Comparison of ENCODE assay signal across 1 cellular context in the genomic region with DNA sequence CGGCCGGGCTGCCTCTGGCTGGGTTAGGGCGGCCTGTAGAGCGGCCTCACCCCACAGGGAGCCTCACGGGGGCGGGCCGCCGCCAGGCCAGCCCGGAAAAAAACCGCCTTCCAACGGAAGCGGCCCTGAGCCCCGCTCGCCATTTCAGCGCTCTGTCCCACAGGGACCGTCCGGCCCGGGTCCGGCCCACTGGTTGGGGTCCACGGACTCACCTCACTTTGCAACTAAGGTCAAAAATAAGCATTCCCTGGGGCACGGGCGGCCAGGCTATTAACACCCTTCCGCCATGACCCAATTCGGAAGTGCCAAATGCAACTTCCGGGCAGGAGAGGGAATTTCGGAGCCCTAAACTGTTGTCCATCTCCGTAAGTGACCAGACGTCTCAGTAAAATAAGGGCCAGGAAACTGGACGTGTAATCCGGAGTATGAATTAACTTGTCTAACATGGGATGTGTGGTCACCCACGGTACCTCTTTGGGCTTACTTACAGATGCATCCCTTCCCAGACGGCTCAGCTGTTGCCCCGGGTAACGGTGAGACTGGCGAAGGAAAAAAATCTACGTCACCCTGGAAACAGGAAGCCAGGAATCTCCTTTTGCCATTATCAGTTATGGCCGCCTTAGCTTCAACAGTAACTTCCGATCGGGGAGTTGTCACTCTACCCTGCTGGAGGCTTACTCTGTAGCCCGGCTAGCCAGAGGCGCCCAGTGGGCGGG.
TF ChIP-seq lines count a peak whose summit lies in the region.

A gene with protein sequence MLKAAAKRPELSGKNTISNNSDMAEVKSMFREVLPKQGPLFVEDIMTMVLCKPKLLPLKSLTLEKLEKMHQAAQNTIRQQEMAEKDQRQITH (minus strand): TSS at position 548 of the 716 bp plus-strand sequence. CDS start 1,023 bp downstream, outside the sequence.

TF ChIP-seq in HepG2, 621 proteins besides CTCF, POLR2A, EP300 and RAD21 (continued from another document and continues in another):
- TF ChIP-seq, protein P1, sequence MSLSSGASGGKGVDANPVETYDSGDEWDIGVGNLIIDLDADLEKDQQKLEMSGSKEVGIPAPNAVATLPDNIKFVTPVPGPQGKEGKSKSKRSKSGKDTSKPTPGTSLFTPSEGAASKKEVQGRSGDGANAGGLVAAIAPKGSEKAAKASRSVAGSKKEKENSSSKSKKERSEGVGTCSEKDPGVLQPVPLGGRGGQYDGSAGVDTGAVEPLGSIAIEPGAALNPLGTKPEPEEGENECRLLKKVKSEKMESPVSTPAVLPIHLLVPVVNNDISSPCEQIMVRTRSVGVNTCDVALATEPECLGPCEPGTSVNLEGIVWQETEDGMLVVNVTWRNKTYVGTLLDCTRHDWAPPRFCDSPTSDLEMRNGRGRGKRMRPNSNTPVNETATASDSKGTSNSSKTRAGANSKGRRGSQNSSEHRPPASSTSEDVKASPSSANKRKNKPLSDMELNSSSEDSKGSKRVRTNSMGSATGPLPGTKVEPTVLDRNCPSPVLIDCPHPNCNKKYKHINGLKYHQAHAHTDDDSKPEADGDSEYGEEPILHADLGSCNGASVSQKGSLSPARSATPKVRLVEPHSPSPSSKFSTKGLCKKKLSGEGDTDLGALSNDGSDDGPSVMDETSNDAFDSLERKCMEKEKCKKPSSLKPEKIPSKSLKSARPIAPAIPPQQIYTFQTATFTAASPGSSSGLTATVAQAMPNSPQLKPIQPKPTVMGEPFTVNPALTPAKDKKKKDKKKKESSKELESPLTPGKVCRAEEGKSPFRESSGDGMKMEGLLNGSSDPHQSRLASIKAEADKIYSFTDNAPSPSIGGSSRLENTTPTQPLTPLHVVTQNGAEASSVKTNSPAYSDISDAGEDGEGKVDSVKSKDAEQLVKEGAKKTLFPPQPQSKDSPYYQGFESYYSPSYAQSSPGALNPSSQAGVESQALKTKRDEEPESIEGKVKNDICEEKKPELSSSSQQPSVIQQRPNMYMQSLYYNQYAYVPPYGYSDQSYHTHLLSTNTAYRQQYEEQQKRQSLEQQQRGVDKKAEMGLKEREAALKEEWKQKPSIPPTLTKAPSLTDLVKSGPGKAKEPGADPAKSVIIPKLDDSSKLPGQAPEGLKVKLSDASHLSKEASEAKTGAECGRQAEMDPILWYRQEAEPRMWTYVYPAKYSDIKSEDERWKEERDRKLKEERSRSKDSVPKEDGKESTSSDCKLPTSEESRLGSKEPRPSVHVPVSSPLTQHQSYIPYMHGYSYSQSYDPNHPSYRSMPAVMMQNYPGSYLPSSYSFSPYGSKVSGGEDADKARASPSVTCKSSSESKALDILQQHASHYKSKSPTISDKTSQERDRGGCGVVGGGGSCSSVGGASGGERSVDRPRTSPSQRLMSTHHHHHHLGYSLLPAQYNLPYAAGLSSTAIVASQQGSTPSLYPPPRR (CRISPR knock-in tag; IDR thresholded peaks at IDR 0.05; ENCODE audit: borderline replicate concordance) = no peak
- no peak for TF ChIP-seq NBN (conservative IDR thresholded peaks at IDR 0.05)
- TF ChIP-seq DMAP1 (CRISPR knock-in tag; IDR thresholded peaks at IDR 0.05) = peak; percentile 86; the same call in 1 of the 2 replicates
- TF ChIP-seq, protein P2, sequence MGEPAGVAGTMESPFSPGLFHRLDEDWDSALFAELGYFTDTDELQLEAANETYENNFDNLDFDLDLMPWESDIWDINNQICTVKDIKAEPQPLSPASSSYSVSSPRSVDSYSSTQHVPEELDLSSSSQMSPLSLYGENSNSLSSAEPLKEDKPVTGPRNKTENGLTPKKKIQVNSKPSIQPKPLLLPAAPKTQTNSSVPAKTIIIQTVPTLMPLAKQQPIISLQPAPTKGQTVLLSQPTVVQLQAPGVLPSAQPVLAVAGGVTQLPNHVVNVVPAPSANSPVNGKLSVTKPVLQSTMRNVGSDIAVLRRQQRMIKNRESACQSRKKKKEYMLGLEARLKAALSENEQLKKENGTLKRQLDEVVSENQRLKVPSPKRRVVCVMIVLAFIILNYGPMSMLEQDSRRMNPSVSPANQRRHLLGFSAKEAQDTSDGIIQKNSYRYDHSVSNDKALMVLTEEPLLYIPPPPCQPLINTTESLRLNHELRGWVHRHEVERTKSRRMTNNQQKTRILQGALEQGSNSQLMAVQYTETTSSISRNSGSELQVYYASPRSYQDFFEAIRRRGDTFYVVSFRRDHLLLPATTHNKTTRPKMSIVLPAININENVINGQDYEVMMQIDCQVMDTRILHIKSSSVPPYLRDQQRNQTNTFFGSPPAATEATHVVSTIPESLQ (CRISPR knock-in tag; conservative IDR thresholded peaks at IDR 0.05) = no peak
- peak; percentile 59; the same call in 1 of the 2 replicates for TF ChIP-seq ZSCAN25 (CRISPR knock-in tag; IDR thresholded peaks at IDR 0.05)
- TF ChIP-seq, protein P3, sequence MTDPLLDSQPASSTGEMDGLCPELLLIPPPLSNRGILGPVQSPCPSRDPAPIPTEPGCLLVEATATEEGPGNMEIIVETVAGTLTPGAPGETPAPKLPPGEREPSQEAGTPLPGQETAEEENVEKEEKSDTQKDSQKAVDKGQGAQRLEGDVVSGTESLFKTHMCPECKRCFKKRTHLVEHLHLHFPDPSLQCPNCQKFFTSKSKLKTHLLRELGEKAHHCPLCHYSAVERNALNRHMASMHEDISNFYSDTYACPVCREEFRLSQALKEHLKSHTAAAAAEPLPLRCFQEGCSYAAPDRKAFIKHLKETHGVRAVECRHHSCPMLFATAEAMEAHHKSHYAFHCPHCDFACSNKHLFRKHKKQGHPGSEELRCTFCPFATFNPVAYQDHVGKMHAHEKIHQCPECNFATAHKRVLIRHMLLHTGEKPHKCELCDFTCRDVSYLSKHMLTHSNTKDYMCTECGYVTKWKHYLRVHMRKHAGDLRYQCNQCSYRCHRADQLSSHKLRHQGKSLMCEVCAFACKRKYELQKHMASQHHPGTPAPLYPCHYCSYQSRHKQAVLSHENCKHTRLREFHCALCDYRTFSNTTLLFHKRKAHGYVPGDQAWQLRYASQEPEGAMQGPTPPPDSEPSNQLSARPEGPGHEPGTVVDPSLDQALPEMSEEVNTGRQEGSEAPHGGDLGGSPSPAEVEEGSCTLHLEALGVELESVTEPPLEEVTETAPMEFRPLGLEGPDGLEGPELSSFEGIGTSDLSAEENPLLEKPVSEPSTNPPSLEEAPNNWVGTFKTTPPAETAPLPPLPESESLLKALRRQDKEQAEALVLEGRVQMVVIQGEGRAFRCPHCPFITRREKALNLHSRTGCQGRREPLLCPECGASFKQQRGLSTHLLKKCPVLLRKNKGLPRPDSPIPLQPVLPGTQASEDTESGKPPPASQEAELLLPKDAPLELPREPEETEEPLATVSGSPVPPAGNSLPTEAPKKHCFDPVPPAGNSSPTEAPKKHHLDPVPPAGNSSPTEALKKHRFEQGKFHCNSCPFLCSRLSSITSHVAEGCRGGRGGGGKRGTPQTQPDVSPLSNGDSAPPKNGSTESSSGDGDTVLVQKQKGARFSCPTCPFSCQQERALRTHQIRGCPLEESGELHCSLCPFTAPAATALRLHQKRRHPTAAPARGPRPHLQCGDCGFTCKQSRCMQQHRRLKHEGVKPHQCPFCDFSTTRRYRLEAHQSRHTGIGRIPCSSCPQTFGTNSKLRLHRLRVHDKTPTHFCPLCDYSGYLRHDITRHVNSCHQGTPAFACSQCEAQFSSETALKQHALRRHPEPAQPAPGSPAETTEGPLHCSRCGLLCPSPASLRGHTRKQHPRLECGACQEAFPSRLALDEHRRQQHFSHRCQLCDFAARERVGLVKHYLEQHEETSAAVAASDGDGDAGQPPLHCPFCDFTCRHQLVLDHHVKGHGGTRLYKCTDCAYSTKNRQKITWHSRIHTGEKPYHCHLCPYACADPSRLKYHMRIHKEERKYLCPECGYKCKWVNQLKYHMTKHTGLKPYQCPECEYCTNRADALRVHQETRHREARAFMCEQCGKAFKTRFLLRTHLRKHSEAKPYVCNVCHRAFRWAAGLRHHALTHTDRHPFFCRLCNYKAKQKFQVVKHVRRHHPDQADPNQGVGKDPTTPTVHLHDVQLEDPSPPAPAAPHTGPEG (CRISPR knock-in tag; IDR thresholded peaks at IDR 0.05) = peak; percentile 55; the same call in 1 of the 2 replicates
- TF ChIP-seq ZNF878 (CRISPR knock-in tag; IDR thresholded peaks at IDR 0.05) = peak; percentile 69; the same call in 1 of the 2 replicates
- TF ChIP-seq ETV5 (CRISPR knock-in tag; IDR thresholded peaks at IDR 0.05; ENCODE audit: borderline replicate concordance) = peak; percentile 66; the same call in 1 of the 2 replicates
- TF ChIP-seq ZNF230 (CRISPR knock-in tag; IDR thresholded peaks at IDR 0.05) = no peak
- TF ChIP-seq ZSCAN9 (CRISPR knock-in tag; IDR thresholded peaks at IDR 0.05; ENCODE audit: borderline replicate concordance) = 0 out of 2 replicates have a peak, but pooled peaks have one; percentile 16
- TF ChIP-seq MBNL3 (CRISPR knock-in tag; conservative IDR thresholded peaks at IDR 0.05) = no peak
- TF ChIP-seq ZFP41 (CRISPR knock-in tag; IDR thresholded peaks at IDR 0.05; ENCODE audit: borderline replicate concordance) = peak; percentile 41; the same call in 1 of the 2 replicates
- TF ChIP-seq ZNF564 (CRISPR knock-in tag; IDR thresholded peaks at IDR 0.05) = no peak
- TF ChIP-seq, protein P4, sequence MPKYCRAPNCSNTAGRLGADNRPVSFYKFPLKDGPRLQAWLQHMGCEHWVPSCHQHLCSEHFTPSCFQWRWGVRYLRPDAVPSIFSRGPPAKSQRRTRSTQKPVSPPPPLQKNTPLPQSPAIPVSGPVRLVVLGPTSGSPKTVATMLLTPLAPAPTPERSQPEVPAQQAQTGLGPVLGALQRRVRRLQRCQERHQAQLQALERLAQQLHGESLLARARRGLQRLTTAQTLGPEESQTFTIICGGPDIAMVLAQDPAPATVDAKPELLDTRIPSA (CRISPR knock-in tag; IDR thresholded peaks at IDR 0.05; ENCODE audit: borderline replicate concordance) = no peak
- TF ChIP-seq, protein P5, sequence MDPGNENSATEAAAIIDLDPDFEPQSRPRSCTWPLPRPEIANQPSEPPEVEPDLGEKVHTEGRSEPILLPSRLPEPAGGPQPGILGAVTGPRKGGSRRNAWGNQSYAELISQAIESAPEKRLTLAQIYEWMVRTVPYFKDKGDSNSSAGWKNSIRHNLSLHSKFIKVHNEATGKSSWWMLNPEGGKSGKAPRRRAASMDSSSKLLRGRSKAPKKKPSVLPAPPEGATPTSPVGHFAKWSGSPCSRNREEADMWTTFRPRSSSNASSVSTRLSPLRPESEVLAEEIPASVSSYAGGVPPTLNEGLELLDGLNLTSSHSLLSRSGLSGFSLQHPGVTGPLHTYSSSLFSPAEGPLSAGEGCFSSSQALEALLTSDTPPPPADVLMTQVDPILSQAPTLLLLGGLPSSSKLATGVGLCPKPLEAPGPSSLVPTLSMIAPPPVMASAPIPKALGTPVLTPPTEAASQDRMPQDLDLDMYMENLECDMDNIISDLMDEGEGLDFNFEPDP (CRISPR knock-in tag; conservative IDR thresholded peaks at IDR 0.05) = 0 out of 2 replicates have a peak, but pooled peaks have one; percentile 60
- no peak for TF ChIP-seq ZNF614 (CRISPR knock-in tag; IDR thresholded peaks at IDR 0.05; ENCODE audit: borderline replicate concordance)
- TF ChIP-seq, protein P6, sequence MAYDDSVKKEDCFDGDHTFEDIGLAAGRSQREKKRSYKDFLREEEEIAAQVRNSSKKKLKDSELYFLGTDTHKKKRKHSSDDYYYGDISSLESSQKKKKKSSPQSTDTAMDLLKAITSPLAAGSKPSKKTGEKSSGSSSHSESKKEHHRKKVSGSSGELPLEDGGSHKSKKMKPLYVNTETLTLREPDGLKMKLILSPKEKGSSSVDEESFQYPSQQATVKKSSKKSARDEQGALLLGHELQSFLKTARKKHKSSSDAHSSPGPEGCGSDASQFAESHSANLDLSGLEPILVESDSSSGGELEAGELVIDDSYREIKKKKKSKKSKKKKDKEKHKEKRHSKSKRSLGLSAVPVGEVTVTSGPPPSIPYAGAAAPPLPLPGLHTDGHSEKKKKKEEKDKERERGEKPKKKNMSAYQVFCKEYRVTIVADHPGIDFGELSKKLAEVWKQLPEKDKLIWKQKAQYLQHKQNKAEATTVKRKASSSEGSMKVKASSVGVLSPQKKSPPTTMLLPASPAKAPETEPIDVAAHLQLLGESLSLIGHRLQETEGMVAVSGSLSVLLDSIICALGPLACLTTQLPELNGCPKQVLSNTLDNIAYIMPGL (CRISPR knock-in tag; IDR thresholded peaks at IDR 0.05; ENCODE audit: borderline replicate concordance in 1 of 2, low read depth in 1 of 2) = peak in 1 of 2 experiments; percentile 46; a peak in 2 of 4 replicates
- TF ChIP-seq ATAD3A (CRISPR knock-in tag; IDR thresholded peaks at IDR 0.05) = no peak
- no peak; the same call in 1 of the 2 replicates for TF ChIP-seq HOXD1 (CRISPR knock-in tag; IDR thresholded peaks at IDR 0.05)
- TF ChIP-seq ZBTB38 (CRISPR knock-in tag; IDR thresholded peaks at IDR 0.05) = no peak
- TF ChIP-seq KLF12 (CRISPR knock-in tag; IDR thresholded peaks at IDR 0.05; ENCODE audit: borderline replicate concordance) = peak; percentile 82
- no peak for TF ChIP-seq ZNF713 (CRISPR knock-in tag; IDR thresholded peaks at IDR 0.05)
- TF ChIP-seq, protein P7, sequence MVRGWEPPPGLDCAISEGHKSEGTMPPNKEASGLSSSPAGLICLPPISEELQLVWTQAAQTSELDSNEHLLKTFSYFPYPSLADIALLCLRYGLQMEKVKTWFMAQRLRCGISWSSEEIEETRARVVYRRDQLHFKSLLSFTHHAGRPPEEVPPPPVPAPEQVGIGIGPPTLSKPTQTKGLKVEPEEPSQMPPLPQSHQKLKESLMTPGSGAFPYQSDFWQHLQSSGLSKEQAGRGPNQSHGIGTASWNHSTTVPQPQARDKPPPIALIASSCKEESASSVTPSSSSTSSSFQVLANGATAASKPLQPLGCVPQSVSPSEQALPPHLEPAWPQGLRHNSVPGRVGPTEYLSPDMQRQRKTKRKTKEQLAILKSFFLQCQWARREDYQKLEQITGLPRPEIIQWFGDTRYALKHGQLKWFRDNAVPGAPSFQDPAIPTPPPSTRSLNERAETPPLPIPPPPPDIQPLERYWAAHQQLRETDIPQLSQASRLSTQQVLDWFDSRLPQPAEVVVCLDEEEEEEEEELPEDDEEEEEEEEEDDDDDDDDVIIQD (CRISPR knock-in tag; IDR thresholded peaks at IDR 0.05; ENCODE audit: low read depth) = no peak; the same call in 1 of the 2 replicates
- TF ChIP-seq, protein P8, sequence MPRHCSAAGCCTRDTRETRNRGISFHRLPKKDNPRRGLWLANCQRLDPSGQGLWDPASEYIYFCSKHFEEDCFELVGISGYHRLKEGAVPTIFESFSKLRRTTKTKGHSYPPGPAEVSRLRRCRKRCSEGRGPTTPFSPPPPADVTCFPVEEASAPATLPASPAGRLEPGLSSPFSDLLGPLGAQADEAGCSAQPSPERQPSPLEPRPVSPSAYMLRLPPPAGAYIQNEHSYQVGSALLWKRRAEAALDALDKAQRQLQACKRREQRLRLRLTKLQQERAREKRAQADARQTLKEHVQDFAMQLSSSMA (CRISPR knock-in tag; IDR thresholded peaks at IDR 0.05) = no peak; the same call in 1 of the 2 replicates
- no peak for TF ChIP-seq ZNF782 (CRISPR knock-in tag; IDR thresholded peaks at IDR 0.05; ENCODE audit: borderline replicate concordance)
- TF ChIP-seq ZNF253 (CRISPR knock-in tag; IDR thresholded peaks at IDR 0.05; ENCODE audit: borderline replicate concordance) = no peak
- TF ChIP-seq SAFB2 (CRISPR knock-in tag; IDR thresholded peaks at IDR 0.05; ENCODE audit: borderline replicate concordance, low read depth) = no peak
